ENCODE assay signal across 27 cellular contexts in the genomic region with DNA sequence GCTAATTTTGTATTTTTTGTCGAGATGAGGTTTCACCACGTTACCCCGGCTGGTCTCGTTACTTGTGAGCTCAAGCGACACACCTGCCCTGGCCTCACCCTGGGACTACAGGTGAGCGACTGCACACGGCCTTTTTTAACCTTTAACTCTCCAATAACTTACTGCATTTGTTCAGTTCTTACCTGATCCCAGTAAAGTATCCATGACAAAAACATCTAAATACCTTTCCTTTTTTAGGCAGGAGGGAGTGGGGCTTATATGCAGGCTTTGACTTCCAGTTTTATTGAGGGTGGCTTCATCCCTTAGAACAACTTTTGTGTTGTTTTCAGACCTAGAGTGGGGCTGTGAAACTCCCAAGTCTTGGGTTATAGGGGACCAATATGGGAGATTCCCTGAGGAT.
"Had no signal": no experiment of that assay in that cellular context is flagged by ENCODE, and none has a peak within 500 bp of the region (broad histone marks: within the 10 kb centered on the region; RNA-seq: fewer than 3 reads in every experiment).

No MANE protein-coding gene starts in this region.

- H3K36me3 ChIP-seq: gastrocnemius medialis, left lung, neutrophil, thoracic aorta had no signal

- H3K27ac ChIP-seq: gastrocnemius medialis, left lung, neutrophil, skin epidermis, thoracic aorta had no signal

- H3K27me3 Mint-ChIP-seq: activated B cell treated with CpG ODN at 0.5 μM for 24 hours, progenitor cell of endocrine pancreas had no signal

- H3K4me3 ChIP-seq: gastrocnemius medialis, left lung, lung, mucosa of descending colon, skin epidermis, thoracic aorta had no signal

- H3K9me3 Mint-ChIP-seq: activated B cell treated with CpG ODN at 0.5 μM for 24 hours; activated CD8-positive, alpha-beta T cell treated with anti-CD3 and anti-CD28 coated beads for 36 hours; activated naive CD4-positive, alpha-beta T cell treated with anti-CD3 and anti-CD28 coated beads, Interleukin-2, amount 50 U/mL, for 24 hours; activated naive CD8-positive, alpha-beta T cell treated with anti-CD3 and anti-CD28 coated beads, Interleukin-2, amount 50 U/mL, for 24 hours; activated T-cell treated with anti-CD3 and anti-CD28 coated beads, Interleukin-2, amount 50 U/mL, for 4 hours; activated T-helper 17 cell treated with anti-CD3 and anti-CD28 coated beads, Interleukin-2, amount 50 U/mL, for 72 hours; nephron; stimulated activated effector memory CD8-positive, alpha-beta T cell treated with anti-CD3 and anti-CD28 coated beads, Interleukin-12 subunit alpha, Interleukin-12 subunit beta, amount 100 ng/mL, for 72 hours; stimulated activated naive CD8-positive, alpha-beta T cell treated with anti-CD3 and anti-CD28 coated beads, Interleukin-15, Interleukin-2, amounts not matched to agents 100 ng/mL and 50 ng/mL, for 24 hours had no signal

- DNase-seq: activated B cell treated with CpG ODN at 0.5 μM for 24 hours; activated CD4-positive, alpha-beta T cell treated with anti-CD3 and anti-CD28 coated beads, Interleukin-2, amount 50 U/mL, for 1 hour; activated CD8-positive, alpha-beta T cell treated with anti-CD3 and anti-CD28 coated beads for 36 hours; activated naive CD8-positive, alpha-beta T cell treated with anti-CD3 and anti-CD28 coated beads, Interleukin-2, amount 50 U/mL, for 24 hours; activated T-cell treated with anti-CD3 and anti-CD28 coated beads, Interleukin-2, amount 50 U/mL, for 4 hours; amygdala; central memory CD4-positive, alpha-beta T cell; effector CD8-positive, alpha-beta T cell; gastrocnemius medialis; glutamatergic neuron; kidney glomerular epithelial cell; left lung; mucosa of descending colon; stimulated activated CD4-positive, alpha-beta T cell treated with anti-CD3 and anti-CD28 coated beads, Interleukin-4, amount 100 ng/mL, for 24 hours; T-helper 2 cell had no signal

- H3K4me3 Mint-ChIP-seq: activated B cell treated with CpG ODN at 0.5 μM for 24 hours; activated CD8-positive, alpha-beta T cell treated with anti-CD3 and anti-CD28 coated beads for 36 hours; activated naive CD4-positive, alpha-beta T cell treated with anti-CD3 and anti-CD28 coated beads, Interleukin-2, amount 50 U/mL, for 24 hours; activated naive CD8-positive, alpha-beta T cell treated with anti-CD3 and anti-CD28 coated beads, Interleukin-2, amount 50 U/mL, for 24 hours; activated T-cell treated with anti-CD3 and anti-CD28 coated beads, Interleukin-2, amount 50 U/mL, for 4 hours; activated T-helper 17 cell treated with anti-CD3 and anti-CD28 coated beads, Interleukin-2, amount 50 U/mL, for 72 hours; stimulated activated effector memory CD8-positive, alpha-beta T cell treated with anti-CD3 and anti-CD28 coated beads, Interleukin-12 subunit alpha, Interleukin-12 subunit beta, amount 100 ng/mL, for 72 hours; stimulated activated naive CD8-positive, alpha-beta T cell treated with anti-CD3 and anti-CD28 coated beads, Interleukin-15, Interleukin-2, amounts not matched to agents 100 ng/mL and 50 ng/mL, for 24 hours had no signal

- H3K9me3 ChIP-seq: gastrocnemius medialis, left lung, mucosa of descending colon, neutrophil, thoracic aorta had no signal

- ATAC-seq: activated CD8-positive, alpha-beta T cell treated with anti-CD3 and anti-CD28 coated beads for 36 hours; activated naive CD8-positive, alpha-beta T cell treated with anti-CD3 and anti-CD28 coated beads, Interleukin-2, amount 50 U/mL, for 24 hours; activated T-cell treated with anti-CD3 and anti-CD28 coated beads, Interleukin-2, amount 50 U/mL, for 4 hours; activated T-helper 17 cell treated with anti-CD3 and anti-CD28 coated beads, Interleukin-2, amount 50 U/mL, for 72 hours; gastrocnemius medialis; left lung; mucosa of descending colon; sciatic nerve; stimulated activated effector memory CD8-positive, alpha-beta T cell treated with anti-CD3 and anti-CD28 coated beads, Interleukin-12 subunit alpha, Interleukin-12 subunit beta, amount 100 ng/mL, for 72 hours had no signal

- H3K36me3 Mint-ChIP-seq: activated naive CD4-positive, alpha-beta T cell treated with anti-CD3 and anti-CD28 coated beads, Interleukin-2, amount 50 U/mL, for 24 hours; stimulated activated effector memory CD8-positive, alpha-beta T cell treated with anti-CD3 and anti-CD28 coated beads, Interleukin-12 subunit alpha, Interleukin-12 subunit beta, amount 100 ng/mL, for 72 hours had no signal

- H3K27ac Mint-ChIP-seq: activated B cell treated with CpG ODN at 0.5 μM for 24 hours; activated CD8-positive, alpha-beta T cell treated with anti-CD3 and anti-CD28 coated beads for 36 hours; activated naive CD4-positive, alpha-beta T cell treated with anti-CD3 and anti-CD28 coated beads, Interleukin-2, amount 50 U/mL, for 24 hours; activated naive CD8-positive, alpha-beta T cell treated with anti-CD3 and anti-CD28 coated beads, Interleukin-2, amount 50 U/mL, for 24 hours; activated T-helper 17 cell treated with anti-CD3 and anti-CD28 coated beads, Interleukin-2, amount 50 U/mL, for 72 hours; progenitor cell of endocrine pancreas; stimulated activated effector memory CD8-positive, alpha-beta T cell treated with anti-CD3 and anti-CD28 coated beads, Interleukin-12 subunit alpha, Interleukin-12 subunit beta, amount 100 ng/mL, for 72 hours; stimulated activated naive CD8-positive, alpha-beta T cell treated with anti-CD3 and anti-CD28 coated beads, Interleukin-15, Interleukin-2, amounts not matched to agents 100 ng/mL and 50 ng/mL, for 24 hours had no signal

- H3K4me1 Mint-ChIP-seq: activated naive CD4-positive, alpha-beta T cell treated with anti-CD3 and anti-CD28 coated beads, Interleukin-2, amount 50 U/mL, for 24 hours; activated T-helper 17 cell treated with anti-CD3 and anti-CD28 coated beads, Interleukin-2, amount 50 U/mL, for 72 hours; stimulated activated effector memory CD8-positive, alpha-beta T cell treated with anti-CD3 and anti-CD28 coated beads, Interleukin-12 subunit alpha, Interleukin-12 subunit beta, amount 100 ng/mL, for 72 hours had no signal

- FAIRE-seq: urothelium cell line had no signal

- H3K27me3 ChIP-seq: gastrocnemius medialis, left lung, neutrophil had no signal
